10 cellular contexts compared by ENCODE assay signal in the genomic region with DNA sequence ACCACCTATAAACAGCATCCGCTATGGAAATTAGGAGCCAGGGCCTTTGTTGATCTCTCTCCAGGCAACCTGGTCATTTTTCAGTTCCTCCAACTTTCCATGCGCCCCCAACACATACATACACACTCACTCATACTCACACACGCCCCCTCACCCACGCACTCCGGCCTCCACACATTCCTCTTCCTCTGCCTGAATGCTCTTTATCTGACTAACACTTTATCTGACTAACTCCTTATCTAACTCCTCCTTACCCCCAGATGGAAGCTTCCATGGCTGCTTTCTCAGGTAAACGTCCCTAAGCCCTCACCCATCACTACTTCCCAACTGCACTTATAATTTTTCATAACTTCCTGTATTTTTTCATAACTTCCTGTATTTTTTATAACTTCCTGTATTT. TPM values are rescaled to one million over a fixed set of nuclear protein-coding genes. Genes with fewer than 3 reads are reported as not detected.
A peak's percentile ranks its signal among the peaks of the same experiment; 100 is the strongest.
DNase-seq lines count a peak whose midpoint lies in the region; ATAC-seq lines count a peak whose summit lies in the region.
"Had no signal": no experiment of that assay in that cellular context is flagged by ENCODE, and none has a peak within 500 bp of the region (broad histone marks: within the 10 kb centered on the region; RNA-seq: fewer than 3 reads in every experiment).

No MANE protein-coding gene starts in this region.

- ATAC-seq in Right ventricle myocardium superior (ENCODE audit: poor library complexity) = no peak
- ATAC-seq in GM21360 (IDR thresholded peaks at IDR 0.05; ENCODE audit: unreplicated experiment) = no peak

- intact Hi-C loops in cardiac septum (cut with DNase I) = no loop called here
- intact Hi-C loops in Right ventricle myocardium superior (cut with DNase I) = no loop called here
- intact Hi-C loops in head of caudate nucleus (cut with DNase I) = no loop called here

- DNase-seq in cardiac septum (ENCODE audit: low spot score) (peak; percentile 38), Right ventricle myocardium superior (no peak), iris pigment epithelial cell (ENCODE audit: low read depth) (peak; percentile 90), hippocampal formation (lab: John Stamatoyannopoulos, UW) (no peak), NAMALWA (ENCODE audit: low spot score) (no peak), head of caudate nucleus (no peak)
- DNase-seq in activated CD8-positive, alpha-beta memory T cell treated with anti-CD3 and anti-CD28 coated beads, Interleukin-2, amount 50 U/mL, for 4 hours = peak; percentile 63
- DNase-seq: Caco-2, testis had no signal

RNA-seq across cellular contexts. Expression of gene CASS4, which starts 17.4 kb away (rescaled TPM):
- total RNA-seq in cardiac septum = 0.30 TPM
- 0.40 TPM for total RNA-seq in Right ventricle myocardium superior

RNA-seq across cellular contexts. Expression of gene CSTF1, which starts 37.1 kb away (rescaled TPM):
- 15.3 TPM for total RNA-seq in cardiac septum
- total RNA-seq in Right ventricle myocardium superior = 16.8 TPM

RNA-seq across cellular contexts. Expression of gene AURKA, which starts 37.5 kb away (rescaled TPM):
- total RNA-seq in cardiac septum (3.2 TPM), Right ventricle myocardium superior (6.0 TPM)

RNA-seq across cellular contexts. Expression of gene RTF2, which starts 38.9 kb away (rescaled TPM):
- total RNA-seq in cardiac septum (76.0 TPM), Right ventricle myocardium superior (78.7 TPM)

Comparison
In these comparisons a context has a peak if more than half of its experiments do, and no peak if none do; other contexts are left out.
1. DNase-seq: peak in cardiac septum (single experiment), activated CD8-positive, alpha-beta memory T cell treated with anti-CD3 and anti-CD28 coated beads, Interleukin-2, amount 50 U/mL, for 4 hours (single experiment) and iris pigment epithelial cell (single experiment); none in Right ventricle myocardium superior (single experiment), hippocampal formation (0 of 2), NAMALWA (single experiment) and head of caudate nucleus (0 of 42).